ENCODE assay signal across 8 cellular contexts in genomic region chr16:30112197-30113030, GRCh38. TPM values are rescaled to one million over a fixed set of nuclear protein-coding genes. Genes with fewer than 3 reads are reported as not detected.
DNase-seq lines count a peak whose midpoint lies in the region; ATAC-seq and TF ChIP-seq lines count a peak whose summit lies in the region.

No MANE protein-coding gene starts in this region.

- no peak for DNase-seq in AG09319 (ENCODE audit: extremely low read depth, low read depth)
- peak; percentile 86 for DNase-seq in H9
- DNase-seq in T-helper 9 cell, result peak; percentile 52
- peak in 3 of 4 donors; percentile 37 to 51 (median 39) for DNase-seq in body of pancreas
- DNase-seq in left kidney (ENCODE audit: low read depth, low spot score), result peak; percentile 67
- peak; percentile 47 for DNase-seq in stimulated activated CD8-positive, alpha-beta memory T cell treated with anti-CD3 and anti-CD28 coated beads, Interleukin-4, amount 100 ng/mL, for 24 hours (ENCODE audit: low read depth)

- peaks cover 2 to 5% of the 10 kb centered on the region in 2 experiments for H3K4me1 Mint-ChIP-seq in H9

- no peaks in the 10 kb centered on the region; the same call in 1 of the 2 replicates for H3K27me3 Mint-ChIP-seq in H9 (ENCODE audit: low read depth)

- H3K27me3 ChIP-seq in H9 (ENCODE audit: insufficient read depth, low read length) (no peaks in the 10 kb centered on the region), body of pancreas (no peaks in the 10 kb centered on the region)

- no peak for TF ChIP-seq POLR2A in body of pancreas (IDR thresholded peaks at IDR 0.05)

- H3K36me3 Mint-ChIP-seq in H9 (ENCODE audit: insufficient read depth in 1 of 3, low read depth in 3 of 3), result peaks cover 0 to 20% (median 10%) of the 10 kb centered on the region in 3 experiments; a peak in 4 of 7 replicates

- H3K9me3 ChIP-seq in H9 (ENCODE audit: control insufficient read depth, low read depth, low read length) (no peaks in the 10 kb centered on the region), body of pancreas (no peaks in the 10 kb centered on the region)

- intact Hi-C loops in body of pancreas (cut with DNase I), result loop anchor here (10.0 kb wide), 1 partner anchor 52 kb away; no protein-coding TSS in a partner anchor

- no peak overlapping the region for H2BK15ac ChIP-seq in H9 (ENCODE audit: low read depth, low read length)

- no peak overlapping the region for H3K23ac ChIP-seq in H9 (ENCODE audit: insufficient read length, low read depth, low read length)

- H2BK20ac ChIP-seq in H9 (ENCODE audit: low read depth, low read length, poor library complexity, severe bottlenecking), result no peak overlapping the region

- H2AFZ ChIP-seq in H9 (ENCODE audit: low read length), result no peak overlapping the region

- no peak overlapping the region for H3K4me3 ChIP-seq in body of pancreas

- H3K14ac ChIP-seq in H9 (ENCODE audit: insufficient read depth, low read length), result no peak overlapping the region

- H3K27ac ChIP-seq in H9 (ENCODE audit: insufficient read length, low read depth, low read length) (no peak overlapping the region), body of pancreas (no peak overlapping the region)

- H3K4me3 Mint-ChIP-seq in H9, result no peak overlapping the region

- H3K4me1 ChIP-seq in H9 (ENCODE audit: insufficient read depth, low read length), result no peaks in the 10 kb centered on the region
- no peaks in the 10 kb centered on the region for H3K4me1 ChIP-seq in body of pancreas

- no peak overlapping the region for H2AK5ac ChIP-seq in H9 (ENCODE audit: insufficient read length, low read length)

- no peaks in the 10 kb centered on the region for H3K23me2 ChIP-seq in H9 (ENCODE audit: insufficient read length, low read depth, low read length, poor library complexity, severe bottlenecking)

- H3K79me2 ChIP-seq in H9 (ENCODE audit: insufficient read depth, low read length), result no peaks in the 10 kb centered on the region

- no peak overlapping the region for H2BK5ac ChIP-seq in H9 (ENCODE audit: insufficient read length, low read length)

- no peak overlapping the region for H2BK12ac ChIP-seq in H9 (ENCODE audit: insufficient read length, low read depth, low read length)

- H3K27ac Mint-ChIP-seq in H9, result no peak overlapping the region; a peak in 3 of 7 replicates

- no peaks in the 10 kb centered on the region for H3K9me3 Mint-ChIP-seq in H9

- peak; percentile 61 for TF ChIP-seq CTCF in AG09319 (IDR thresholded peaks at IDR 0.05; ENCODE audit: low read depth, low read length)
- TF ChIP-seq CTCF in H9 (conservative IDR thresholded peaks at IDR 0.05), result peak; percentile 85
- peak in 6 of 7 experiments; percentile 23 to 50 (median 32) for TF ChIP-seq CTCF in body of pancreas (IDR thresholded peaks at IDR 0.05)

- no peak overlapping the region for H4K5ac ChIP-seq in H9 (ENCODE audit: insufficient read length, low read depth, low read length)

- WGBS in H9 (ENCODE audit: extremely low coverage, insufficient read length, low lambda C conversion rate), result no CpG with 5 or more reads among the region's 29 CpGs
- 80 to 86% methylated on average over 20 to 28 of the region's 29 CpGs for WGBS in body of pancreas, 2 donors

- no peak overlapping the region for H4K91ac ChIP-seq in H9 (ENCODE audit: insufficient read length, low read depth, low read length)

- peaks cover 0 to under 1% of the 10 kb centered on the region in 2 donors for H3K36me3 ChIP-seq in body of pancreas (replicated peaks in 1 of 2; ENCODE audit: insufficient read depth in 1 of 2, low read depth in 2 of 2)

- no peaks in the 10 kb centered on the region for H4K20me1 ChIP-seq in H9 (ENCODE audit: control insufficient read depth, insufficient read depth, insufficient read length)

- H3K79me1 ChIP-seq in H9 (ENCODE audit: insufficient read depth, low read depth, low read length, poor library complexity, severe bottlenecking), result no peaks in the 10 kb centered on the region

- ATAC-seq in body of pancreas (peak; percentile 50), GM21367 (IDR thresholded peaks at IDR 0.05; ENCODE audit: unreplicated experiment) (no peak), HG02610 (IDR thresholded peaks at IDR 0.05; ENCODE audit: unreplicated experiment) (no peak)

- no peak overlapping the region for H3K4ac ChIP-seq in H9 (ENCODE audit: low read depth, low read length)

- H2BK120ac ChIP-seq in H9 (ENCODE audit: low read depth, low read length, poor library complexity, severe bottlenecking), result no peak overlapping the region

- H4K8ac ChIP-seq in H9 (replicated peaks; ENCODE audit: insufficient read length, low read depth, low read length), result no peak overlapping the region

- H3T11ph ChIP-seq in H9 (ENCODE audit: low read length), result no peak overlapping the region

- no peak overlapping the region for H3K56ac ChIP-seq in H9 (ENCODE audit: insufficient read length, low read depth, low read length)

- no peak overlapping the region for H3K4me2 ChIP-seq in H9 (ENCODE audit: insufficient read depth, insufficient read length, low read length)

- no peak overlapping the region for H3K18ac ChIP-seq in H9 (ENCODE audit: insufficient read length, low read depth, low read length)

- H3K9ac ChIP-seq in H9 (ENCODE audit: extremely low read depth, insufficient read length, low read length), result no peak overlapping the region

RNA-seq across cellular contexts. Expression of gene GDPD3, which starts 0.9 kb away (rescaled TPM):
- total RNA-seq in H9 (2021), result 3.8 and 4.0 TPM in 2 replicates
- 1 to 10 TPM in 1 of 2 donors, not detected in 1; 1.8 TPM for total RNA-seq in body of pancreas

RNA-seq across cellular contexts. Expression of gene MAPK3, which starts 10.6 kb away (rescaled TPM):
- total RNA-seq in H9 (2021) (52.3 and 53.5 TPM in 2 replicates), body of pancreas (10 to 100 TPM; 28.8 to 35.3 TPM)

RNA-seq across cellular contexts. Expression of gene YPEL3, which starts 16.4 kb away (rescaled TPM):
- total RNA-seq in H9 (2021), result 26.3 and 27.5 TPM in 2 replicates
- total RNA-seq in body of pancreas, result 10 to 100 TPM; 28.3 to 84.8 TPM

RNA-seq across cellular contexts. Expression of gene TBX6, which starts 20.7 kb away (rescaled TPM):
- total RNA-seq in H9 (2021) (1.6 and 1.9 TPM in 2 replicates), body of pancreas (1 to 10 TPM; 1.8 to 2.6 TPM)

RNA-seq across cellular contexts. Expression of gene PPP4C, which starts 36.6 kb away (rescaled TPM):
- 162 and 163 TPM in 2 replicates for total RNA-seq in H9 (2021)
- 10 to 100 TPM; 29.3 to 32.2 TPM for total RNA-seq in body of pancreas

Comparison
In these comparisons a context has a peak if more than half of its experiments do, and no peak if none do; other contexts are left out.
1. CTCF ChIP-seq: peak in every context shown above with its lines; median percentile 85 in H9; 61 in AG09319; 32 in body of pancreas.